Comparison of ENCODE assay signal across 8 cellular contexts in the genomic region with DNA sequence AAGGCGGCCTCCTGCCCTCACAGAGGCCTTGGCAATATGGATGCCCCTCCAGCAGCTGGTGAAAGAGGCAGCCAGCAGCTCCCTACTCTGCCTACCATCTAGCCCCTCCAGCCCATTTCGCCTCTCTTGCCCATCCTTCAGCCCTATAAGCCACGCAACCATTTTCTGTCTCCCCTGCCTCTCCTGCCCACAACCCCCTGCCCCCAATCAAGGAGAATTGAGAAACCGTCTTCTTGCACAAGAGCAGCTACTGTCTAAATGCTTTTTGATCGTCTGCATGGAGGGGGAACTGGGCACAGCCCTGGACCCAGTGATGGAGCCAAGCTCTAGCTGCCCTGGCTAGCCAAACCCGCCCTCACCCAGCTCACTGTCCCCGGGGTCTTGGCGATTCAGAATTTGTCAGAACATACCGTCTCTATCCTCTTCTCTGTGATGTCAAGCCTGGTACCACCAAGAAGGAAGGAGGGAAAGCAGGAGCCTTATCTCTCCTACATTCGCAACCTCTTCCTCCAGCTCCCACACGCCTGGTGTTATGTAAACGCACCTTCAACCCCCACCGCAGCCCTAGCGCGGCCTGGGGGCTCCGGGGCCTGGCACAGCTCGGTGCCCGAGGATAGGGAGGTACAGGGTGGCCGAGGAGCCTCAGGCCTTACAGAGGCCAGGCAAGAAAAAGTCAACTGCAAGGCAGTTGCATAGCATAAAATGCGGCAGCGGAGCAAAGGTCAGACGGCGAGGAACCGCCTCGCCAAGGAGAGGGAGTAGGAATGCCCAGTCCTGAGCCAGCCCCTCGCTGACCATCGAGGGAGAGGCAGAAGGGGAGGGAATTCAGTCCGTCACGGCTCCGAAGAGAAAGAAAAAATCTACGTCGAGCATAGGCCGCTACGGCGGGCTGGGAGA. TPM values are rescaled to one million over a fixed set of nuclear protein-coding genes. Genes with fewer than 3 reads are reported as not detected.
DNase-seq lines count a peak whose midpoint lies in the region; ATAC-seq and TF ChIP-seq lines count a peak whose summit lies in the region.

No MANE protein-coding gene starts in this region.

- H3K79me2 ChIP-seq in HCT116 (ENCODE audit: insufficient read depth, low read length) = peaks cover 96% of the 10 kb centered on the region

- POLR2A ChIA-PET in HCT116 (lab: Charles Lee) = interaction anchor here (2.0 to 8.4 kb wide), 3 partner anchors 8 to 121 kb away, joined by 9 to 199 read pairs (median 18); no protein-coding TSS in a partner anchor

- peak overlapping the region; percentile 98 for H3K27ac ChIP-seq in HCT116 (ENCODE audit: low read depth, low read length)

- peak overlapping the region; percentile 89 for H3K4me2 ChIP-seq in HCT116 (ENCODE audit: low read length)

- H2AFZ ChIP-seq in HCT116 (ENCODE audit: low read depth, low read length, poor library complexity, severe bottlenecking) = no peak overlapping the region

- DNase-seq in HCT116 (ENCODE audit: low read depth, low spot score) (no peak), epithelial cell of proximal tubule (ENCODE audit: low read depth) (no peak), natural killer cell (no peak), NCI-H2029 (lab: John Stamatoyannopoulos, UW) (no peak), NCI-H2227 treated with DMSO at 0.1 percent for 48 hours (lab: John Stamatoyannopoulos, UW) (no peak)

- CTCF ChIA-PET in HCT116 (lab: Charles Lee) = no interaction called here

- H3K9me2 ChIP-seq in HCT116 (ENCODE audit: insufficient read depth) = no peaks in the 10 kb centered on the region

- peak overlapping the region; percentile 78 to 98 for H3K4me3 ChIP-seq in HCT116 (replicated peaks in 1 of 2; ENCODE audit: low read depth in 1 of 2, low read length in 2 of 2)
- peak overlapping the region; percentile 83 for H3K4me3 ChIP-seq in epithelial cell of proximal tubule (ENCODE audit: low read depth, low read length)

- peak overlapping the region; percentile 87 for H3K4me3 Mint-ChIP-seq in natural killer cell

- RAD21 ChIA-PET in HCT116 (lab: Charles Lee; ENCODE audit: low non-redundant PET in 1 of 2, low total read pairs in 2 of 2, uncharacterized antibody in 2 of 2, unreplicated experiment in 2 of 2) = no interaction called here

- TF ChIP-seq POLR2A in HCT116 (IDR thresholded peaks at IDR 0.05; ENCODE audit: borderline replicate concordance, extremely low read depth, insufficient read depth, insufficient read length) = no peak

- peaks cover 27 to 51% of the 10 kb centered on the region in 2 donors for H3K4me1 Mint-ChIP-seq in natural killer cell

- H3K27ac Mint-ChIP-seq in natural killer cell = peak overlapping the region; percentile 50 to 69

- H3K36me3 Mint-ChIP-seq in natural killer cell = no peaks in the 10 kb centered on the region

- intact Hi-C loops in HCT116 (cut with micrococcal nuclease) (loop anchor here (2.0 kb wide), 1 partner anchor 33 kb away; no protein-coding TSS in a partner anchor), natural killer cell (cut with micrococcal nuclease) (loop anchor here (2.0 kb wide), 1 partner anchor 33 kb away; no protein-coding TSS in a partner anchor)

- no peaks in the 10 kb centered on the region for H3K9me3 ChIP-seq in HCT116 (ENCODE audit: control insufficient read depth in 1 of 2, insufficient read depth in 1 of 2, low read depth in 1 of 2, low read length in 2 of 2)

- ATAC-seq in HCT116 (no peak), SK-N-SH treated with all-trans-retinoic acid at 6 μM for 48 hours (peak; percentile 19), natural killer cell (no peak), HG02610 (IDR thresholded peaks at IDR 0.05; ENCODE audit: unreplicated experiment) (no peak), HG02970 (IDR thresholded peaks at IDR 0.05; ENCODE audit: low FRiP score, unreplicated experiment) (no peak)

- H3K9me3 Mint-ChIP-seq in natural killer cell = no peaks in the 10 kb centered on the region

- H4K20me1 ChIP-seq in HCT116 (ENCODE audit: insufficient read depth) = peaks cover 40% of the 10 kb centered on the region

- peak overlapping the region; percentile 80 for H3K9ac ChIP-seq in HCT116 (ENCODE audit: low read length)

- TF ChIP-seq CTCF in HCT116 (IDR thresholded peaks at IDR 0.05 in 2 of 3, conservative IDR thresholded peaks at IDR 0.05 in 1 of 3; ENCODE audit: borderline replicate concordance in 1 of 3, insufficient read depth in 1 of 3, low read depth in 2 of 3, low read length in 2 of 3) (no peak), epithelial cell of proximal tubule (conservative IDR thresholded peaks at IDR 0.05; ENCODE audit: low read depth, low read length) (no peak), natural killer cell (IDR thresholded peaks at IDR 0.05) (no peak)

- H3K27me3 ChIP-seq in HCT116 (ENCODE audit: insufficient read depth, low read length) = no peaks in the 10 kb centered on the region

- TF ChIP-seq RAD21 in HCT116 (IDR thresholded peaks at IDR 0.05; ENCODE audit: low read depth) = no peak

- BruUV-seq in HCT116 (replicated peaks; lab: Mats Ljungman, UMichigan) = TSS peak; percentile 38

- H3K36me3 ChIP-seq in HCT116 (ENCODE audit: control insufficient read depth in 1 of 2, insufficient read depth in 2 of 2, low read length in 2 of 2) = peaks cover 6 to 21% of the 10 kb centered on the region in 2 experiments; a peak in 3 of 4 replicates

- H3K4me1 ChIP-seq in HCT116 (ENCODE audit: control insufficient read depth in 1 of 2, insufficient read depth in 2 of 2, low read length in 2 of 2) = peaks cover 63 to 74% of the 10 kb centered on the region in 2 experiments

- peaks cover 45 to 46% of the 10 kb centered on the region in 2 donors for H3K27me3 Mint-ChIP-seq in natural killer cell (ENCODE audit: low read depth in 2 of 2)

TF ChIP-seq in HCT116, 20 proteins besides CTCF, POLR2A, EP300 and RAD21:
- no peak for TF ChIP-seq FOSL1 (IDR thresholded peaks at IDR 0.05; ENCODE audit: low read depth)
- peak; percentile 37; the same call in 1 of the 2 replicates for TF ChIP-seq ZFX (IDR thresholded peaks at IDR 0.05)

TF ChIP-seq in SK-N-SH treated with all-trans-retinoic acid at 6 μM for 48 hours, 23 proteins besides CTCF, POLR2A, EP300 and RAD21:
- TF ChIP-seq, protein P1, sequence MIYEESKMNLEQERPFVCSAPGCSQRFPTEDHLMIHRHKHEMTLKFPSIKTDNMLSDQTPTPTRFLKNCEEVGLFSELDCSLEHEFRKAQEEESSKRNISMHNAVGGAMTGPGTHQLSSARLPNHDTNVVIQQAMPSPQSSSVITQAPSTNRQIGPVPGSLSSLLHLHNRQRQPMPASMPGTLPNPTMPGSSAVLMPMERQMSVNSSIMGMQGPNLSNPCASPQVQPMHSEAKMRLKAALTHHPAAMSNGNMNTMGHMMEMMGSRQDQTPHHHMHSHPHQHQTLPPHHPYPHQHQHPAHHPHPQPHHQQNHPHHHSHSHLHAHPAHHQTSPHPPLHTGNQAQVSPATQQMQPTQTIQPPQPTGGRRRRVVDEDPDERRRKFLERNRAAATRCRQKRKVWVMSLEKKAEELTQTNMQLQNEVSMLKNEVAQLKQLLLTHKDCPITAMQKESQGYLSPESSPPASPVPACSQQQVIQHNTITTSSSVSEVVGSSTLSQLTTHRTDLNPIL (CRISPR knock-in tag; IDR thresholded peaks at IDR 0.05; ENCODE audit: low read depth) = no peak
- no peak for TF ChIP-seq ZNF70 (CRISPR knock-in tag; IDR thresholded peaks at IDR 0.05)
- no peak for TF ChIP-seq ISL1 (CRISPR knock-in tag; IDR thresholded peaks at IDR 0.05)
- TF ChIP-seq, protein P2, sequence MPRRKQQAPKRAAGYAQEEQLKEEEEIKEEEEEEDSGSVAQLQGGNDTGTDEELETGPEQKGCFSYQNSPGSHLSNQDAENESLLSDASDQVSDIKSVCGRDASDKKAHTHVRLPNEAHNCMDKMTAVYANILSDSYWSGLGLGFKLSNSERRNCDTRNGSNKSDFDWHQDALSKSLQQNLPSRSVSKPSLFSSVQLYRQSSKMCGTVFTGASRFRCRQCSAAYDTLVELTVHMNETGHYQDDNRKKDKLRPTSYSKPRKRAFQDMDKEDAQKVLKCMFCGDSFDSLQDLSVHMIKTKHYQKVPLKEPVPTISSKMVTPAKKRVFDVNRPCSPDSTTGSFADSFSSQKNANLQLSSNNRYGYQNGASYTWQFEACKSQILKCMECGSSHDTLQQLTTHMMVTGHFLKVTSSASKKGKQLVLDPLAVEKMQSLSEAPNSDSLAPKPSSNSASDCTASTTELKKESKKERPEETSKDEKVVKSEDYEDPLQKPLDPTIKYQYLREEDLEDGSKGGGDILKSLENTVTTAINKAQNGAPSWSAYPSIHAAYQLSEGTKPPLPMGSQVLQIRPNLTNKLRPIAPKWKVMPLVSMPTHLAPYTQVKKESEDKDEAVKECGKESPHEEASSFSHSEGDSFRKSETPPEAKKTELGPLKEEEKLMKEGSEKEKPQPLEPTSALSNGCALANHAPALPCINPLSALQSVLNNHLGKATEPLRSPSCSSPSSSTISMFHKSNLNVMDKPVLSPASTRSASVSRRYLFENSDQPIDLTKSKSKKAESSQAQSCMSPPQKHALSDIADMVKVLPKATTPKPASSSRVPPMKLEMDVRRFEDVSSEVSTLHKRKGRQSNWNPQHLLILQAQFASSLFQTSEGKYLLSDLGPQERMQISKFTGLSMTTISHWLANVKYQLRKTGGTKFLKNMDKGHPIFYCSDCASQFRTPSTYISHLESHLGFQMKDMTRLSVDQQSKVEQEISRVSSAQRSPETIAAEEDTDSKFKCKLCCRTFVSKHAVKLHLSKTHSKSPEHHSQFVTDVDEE (CRISPR knock-in tag; IDR thresholded peaks at IDR 0.05) = no peak
- no peak for TF ChIP-seq GLIS3 (CRISPR knock-in tag; IDR thresholded peaks at IDR 0.05)
- TF ChIP-seq ZFP30 (CRISPR knock-in tag; IDR thresholded peaks at IDR 0.05) = no peak
- TF ChIP-seq ZFP3 (CRISPR knock-in tag; IDR thresholded peaks at IDR 0.05) = no peak
- TF ChIP-seq RARB (CRISPR knock-in tag; IDR thresholded peaks at IDR 0.05) = no peak
- TF ChIP-seq, protein P3, sequence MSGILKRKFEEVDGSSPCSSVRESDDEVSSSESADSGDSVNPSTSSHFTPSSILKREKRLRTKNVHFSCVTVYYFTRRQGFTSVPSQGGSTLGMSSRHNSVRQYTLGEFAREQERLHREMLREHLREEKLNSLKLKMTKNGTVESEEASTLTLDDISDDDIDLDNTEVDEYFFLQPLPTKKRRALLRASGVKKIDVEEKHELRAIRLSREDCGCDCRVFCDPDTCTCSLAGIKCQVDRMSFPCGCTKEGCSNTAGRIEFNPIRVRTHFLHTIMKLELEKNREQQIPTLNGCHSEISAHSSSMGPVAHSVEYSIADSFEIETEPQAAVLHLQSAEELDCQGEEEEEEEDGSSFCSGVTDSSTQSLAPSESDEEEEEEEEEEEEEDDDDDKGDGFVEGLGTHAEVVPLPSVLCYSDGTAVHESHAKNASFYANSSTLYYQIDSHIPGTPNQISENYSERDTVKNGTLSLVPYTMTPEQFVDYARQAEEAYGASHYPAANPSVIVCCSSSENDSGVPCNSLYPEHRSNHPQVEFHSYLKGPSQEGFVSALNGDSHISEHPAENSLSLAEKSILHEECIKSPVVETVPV (CRISPR knock-in tag; IDR thresholded peaks at IDR 0.05) = no peak
- TF ChIP-seq BACH2 (CRISPR knock-in tag; IDR thresholded peaks at IDR 0.05; ENCODE audit: borderline replicate concordance) = no peak
TF ChIP-seq in SK-N-SH treated with all-trans-retinoic acid at 6 μM for 48 hours: peak in this region for 0.

RNA-seq across cellular contexts. Expression of a gene that starts 1.1 kb away (rescaled TPM):
- total RNA-seq in HCT116 (2021; ENCODE audit: unreplicated experiment) = 112 TPM
- polyA plus RNA-seq in HCT116 (2012) = 67.3 and 75.5 TPM in 2 replicates
- total RNA-seq in epithelial cell of proximal tubule = 10.9 and 19.9 TPM in 2 replicates
- total RNA-seq in natural killer cell = 1 to 10 TPM in 1 of 3 donors, under 1 TPM in 2; 0.20 to 1.3 (median 0.40) TPM
